Comparison of ENCODE assay signal across 8 cellular contexts in the genomic region with DNA sequence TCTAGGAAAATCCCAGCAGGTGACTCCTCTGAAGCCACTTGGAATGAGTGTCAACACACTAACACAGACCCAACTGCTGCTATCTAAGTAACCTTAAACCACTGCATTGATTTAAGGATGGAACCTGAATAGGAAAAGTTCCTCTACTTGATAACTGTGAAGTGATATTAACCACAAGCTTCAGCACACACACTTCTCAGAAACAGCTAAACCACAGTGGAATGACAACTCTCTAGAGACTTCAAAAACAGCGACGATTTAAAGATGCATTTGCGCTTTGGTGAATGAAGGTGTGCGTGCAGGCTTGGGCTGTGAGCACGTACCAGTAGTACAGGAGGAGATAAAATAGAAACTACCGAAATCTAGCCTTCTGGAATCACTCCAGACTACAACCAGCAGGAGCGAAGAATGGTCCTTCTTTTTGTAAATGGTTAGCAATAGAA.
DNase-seq lines count a peak whose midpoint lies in the region; ATAC-seq and TF ChIP-seq lines count a peak whose summit lies in the region.

No MANE protein-coding gene starts in this region.

- TF ChIP-seq POLR2A in gastroesophageal sphincter (IDR thresholded peaks at IDR 0.05): no peak

- 3 to 4% methylated on average over 7 of the region's 7 CpGs for WGBS in gastroesophageal sphincter (ENCODE audit: low coverage in 1 of 2), 2 donors

- peak overlapping the region; percentile 64 to 83 for H3K4me3 ChIP-seq in gastroesophageal sphincter

- H3K4me1 ChIP-seq in gastroesophageal sphincter: peaks cover 0 to 15% (median 0%) of the 10 kb centered on the region in 3 donors

- peak overlapping the region; percentile 26 to 89 (median 82) for H3K27ac ChIP-seq in gastroesophageal sphincter

- H3K9me3 ChIP-seq in gastroesophageal sphincter: no peaks in the 10 kb centered on the region

- no peak for TF ChIP-seq CTCF in gastroesophageal sphincter (IDR thresholded peaks at IDR 0.05)

- ATAC-seq in GM19455 (IDR thresholded peaks at IDR 0.05; ENCODE audit: unreplicated experiment) (peak; percentile 31), gastroesophageal sphincter (no peak), GM19397 (IDR thresholded peaks at IDR 0.05; ENCODE audit: unreplicated experiment) (no peak)

- H3K36me3 ChIP-seq in gastroesophageal sphincter: peaks cover 0 to 6% of the 10 kb centered on the region in 2 donors

- TF ChIP-seq EP300 in gastroesophageal sphincter (IDR thresholded peaks at IDR 0.05): no peak

- H3K27me3 ChIP-seq in gastroesophageal sphincter: no peaks in the 10 kb centered on the region

- DNase-seq in AG08396 (ENCODE audit: low spot score) (peak; percentile 32), NCI-H187 (lab: John Stamatoyannopoulos, UW) (peak; percentile 17 to 47), activated T-cell treated with anti-CD3 and anti-CD28 coated beads for 4 hours (peak; percentile 36), renal cortical epithelial cell (ENCODE audit: low read depth) (peak; percentile 58), GOT3 (lab: John Stamatoyannopoulos, UW) (no peak)
